In the genomic region with DNA sequence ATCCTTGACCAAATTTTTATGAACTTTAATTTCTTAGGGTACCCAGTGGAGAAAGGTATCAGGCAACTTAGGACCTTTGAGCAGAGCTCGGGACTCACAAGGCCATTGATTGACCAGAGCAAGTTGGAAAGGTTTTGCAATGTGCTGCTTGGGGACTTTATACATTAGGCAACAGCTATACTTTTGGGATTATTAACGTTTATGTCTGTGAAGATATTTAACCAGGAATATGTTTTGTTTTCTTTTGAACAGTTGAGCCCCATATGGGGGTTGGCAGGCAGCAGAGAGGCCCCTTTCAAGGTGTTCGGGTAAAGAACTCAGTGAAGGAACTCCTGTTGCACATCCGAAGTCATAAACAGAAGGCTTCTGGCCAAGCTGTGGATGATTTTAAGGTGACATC, we compare ENCODE assay signal across 1 cellular context.
TF ChIP-seq lines count a peak whose summit lies in the region.

No MANE protein-coding gene starts in this region.

TF ChIP-seq in H1, 55 proteins besides CTCF, POLR2A, EP300 and RAD21:
- TF ChIP-seq MAFK (IDR thresholded peaks at IDR 0.05; ENCODE audit: low read depth, low read length) (no peak), EZH2 (IDR thresholded peaks at IDR 0.05; ENCODE audit: low read depth, low read length, severe bottlenecking) (no peak), CBX5 (IDR thresholded peaks at IDR 0.05; ENCODE audit: low read depth, low read length) (no peak), GTF2F1 (IDR thresholded peaks at IDR 0.05; ENCODE audit: borderline replicate concordance, low read depth, low read length) (no peak), SIRT6 (IDR thresholded peaks at IDR 0.05; ENCODE audit: low read length) (no peak), TCF12 (IDR thresholded peaks at IDR 0.05; ENCODE audit: low read depth, low read length) (no peak), ASH2L (IDR thresholded peaks at IDR 0.05; ENCODE audit: low read length) (no peak), CHD2 (IDR thresholded peaks at IDR 0.05; ENCODE audit: low read length) (no peak), SP2 (IDR thresholded peaks at IDR 0.05; ENCODE audit: low read length) (no peak), JUN (IDR thresholded peaks at IDR 0.05; ENCODE audit: low read depth, low read length) (no peak), CBX8 (IDR thresholded peaks at IDR 0.05; ENCODE audit: borderline replicate concordance, low read depth, low read length) (no peak), GABPA (IDR thresholded peaks at IDR 0.05; ENCODE audit: borderline replicate concordance, insufficient read depth, low read length) (no peak), SAP30 (IDR thresholded peaks at IDR 0.05; ENCODE audit: insufficient read depth, insufficient replicate concordance, low read length) (no peak), NRF1 (IDR thresholded peaks at IDR 0.05; ENCODE audit: low read depth, low read length) (no peak), CHD1 (IDR thresholded peaks at IDR 0.05; ENCODE audit: low read depth, low read length) (no peak), SIX5 (IDR thresholded peaks at IDR 0.05; ENCODE audit: low read depth, low read length) (no peak), EGR1 (IDR thresholded peaks at IDR 0.05; ENCODE audit: borderline replicate concordance, low read depth, low read length) (no peak), POLR2AphosphoS5 (IDR thresholded peaks at IDR 0.05; ENCODE audit: low read depth, low read length) (no peak)
